ENCODE assay signal across 8 cellular contexts in the genomic region with DNA sequence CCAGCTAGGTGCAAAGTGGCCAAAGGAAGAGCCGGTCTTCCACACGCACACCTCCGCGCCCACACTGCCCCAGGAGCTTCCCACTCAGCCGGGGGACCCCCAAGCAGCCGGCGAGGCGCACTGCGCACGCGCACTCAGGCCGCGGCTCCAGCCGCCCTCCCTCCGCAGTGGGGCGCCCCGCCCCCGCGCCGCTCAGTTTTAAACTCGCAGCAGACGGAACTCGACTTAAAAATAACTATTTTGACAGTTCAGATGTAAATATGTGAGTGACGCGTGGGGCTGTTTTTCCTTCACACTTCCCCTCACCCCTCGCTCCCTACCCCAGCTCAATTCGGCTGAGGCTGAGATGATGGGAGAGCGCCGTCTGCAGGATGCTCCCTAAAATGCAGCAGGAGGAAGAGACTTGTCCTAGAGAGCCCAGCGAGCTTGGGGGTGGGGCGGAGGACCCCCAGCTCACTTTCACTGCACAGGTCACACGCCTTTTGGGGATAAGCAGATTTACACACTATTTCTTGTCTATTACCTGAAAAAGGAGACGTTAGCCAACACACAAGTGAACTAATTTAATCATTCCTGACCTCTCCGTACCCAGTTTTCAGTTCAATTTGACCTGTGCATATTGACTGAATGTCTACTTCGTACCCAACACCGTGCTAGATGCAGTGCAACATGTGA. TPM values are rescaled to one million over a fixed set of nuclear protein-coding genes. Genes with fewer than 3 reads are reported as not detected.
A peak's percentile ranks its signal among the peaks of the same experiment; 100 is the strongest.
DNase-seq lines count a peak whose midpoint lies in the region; ATAC-seq and TF ChIP-seq lines count a peak whose summit lies in the region.

No MANE protein-coding gene starts in this region.

- no peaks in the 10 kb centered on the region for H3K27me3 ChIP-seq in CD8-positive, alpha-beta memory T cell (ENCODE audit: insufficient read depth, low read length, poor library complexity, severe bottlenecking)
- H3K27me3 ChIP-seq in KMS-11 (ENCODE audit: insufficient read depth, low read depth) = no peaks in the 10 kb centered on the region; the same call in 1 of the 2 replicates
- H3K27me3 ChIP-seq in liver (ENCODE audit: control insufficient read depth in 4 of 4, insufficient read depth in 4 of 4, low read length in 3 of 4) = peaks cover 0 to 4% (median 1%) of the 10 kb centered on the region in 4 donors

- no peaks in the 10 kb centered on the region for H4K20me1 ChIP-seq in KMS-11 (ENCODE audit: insufficient read depth)

- peaks cover 9 to 13% of the 10 kb centered on the region in 2 donors for H3K27me3 Mint-ChIP-seq in CD8-positive, alpha-beta memory T cell
- H3K27me3 Mint-ChIP-seq in activated CD4-positive, alpha-beta T cell treated with anti-CD3 and anti-CD28 coated beads, Interleukin-2, amount 10 ng/mL, durations not matched to agents 7 days and 5 days = peaks cover 33% of the 10 kb centered on the region
- H3K27me3 Mint-ChIP-seq in dendritic cell treated with granulocyte-macrophage colony-stimulating factor and Interleukin-4, amounts not matched to agents 40 ng/mL and 50 ng/mL, for 4 days = peaks cover 52% of the 10 kb centered on the region

- H3K4me1 Mint-ChIP-seq in CD8-positive, alpha-beta memory T cell = peaks cover 11 to 19% (median 14%) of the 10 kb centered on the region in 3 donors
- H3K4me1 Mint-ChIP-seq in activated CD4-positive, alpha-beta T cell treated with anti-CD3 and anti-CD28 coated beads, Interleukin-2, amount 10 ng/mL, durations not matched to agents 7 days and 5 days = peaks cover 7% of the 10 kb centered on the region
- H3K4me1 Mint-ChIP-seq in dendritic cell treated with granulocyte-macrophage colony-stimulating factor and Interleukin-4, amounts not matched to agents 40 ng/mL and 50 ng/mL, for 4 days (ENCODE audit: low read depth) = peaks cover 21% of the 10 kb centered on the region

- peak overlapping the region in 6 of 8 donors; percentile 42 to 87 (median 64) for H3K27ac Mint-ChIP-seq in CD8-positive, alpha-beta memory T cell
- H3K27ac Mint-ChIP-seq in activated CD4-positive, alpha-beta T cell treated with anti-CD3 and anti-CD28 coated beads, Interleukin-2, amount 10 ng/mL, durations not matched to agents 7 days and 5 days = no peak overlapping the region
- H3K27ac Mint-ChIP-seq in dendritic cell treated with granulocyte-macrophage colony-stimulating factor and Interleukin-4, amounts not matched to agents 40 ng/mL and 50 ng/mL, for 4 days = no peak overlapping the region

- H3K9me3 ChIP-seq in CD8-positive, alpha-beta memory T cell (ENCODE audit: low read length) = no peaks in the 10 kb centered on the region
- no peaks in the 10 kb centered on the region for H3K9me3 ChIP-seq in liver (ENCODE audit: control insufficient read depth in 4 of 4, low read length in 3 of 4)

- H3K36me3 Mint-ChIP-seq in CD8-positive, alpha-beta memory T cell = no peaks in the 10 kb centered on the region
- H3K36me3 Mint-ChIP-seq in activated CD4-positive, alpha-beta T cell treated with anti-CD3 and anti-CD28 coated beads, Interleukin-2, amount 10 ng/mL, durations not matched to agents 7 days and 5 days (ENCODE audit: low read depth) = no peaks in the 10 kb centered on the region
- no peaks in the 10 kb centered on the region for H3K36me3 Mint-ChIP-seq in dendritic cell treated with granulocyte-macrophage colony-stimulating factor and Interleukin-4, amounts not matched to agents 40 ng/mL and 50 ng/mL, for 4 days (ENCODE audit: low read depth)

- peak overlapping the region; percentile 72 to 91 (median 84) for H3K4me3 Mint-ChIP-seq in CD8-positive, alpha-beta memory T cell
- peak overlapping the region; percentile 70 for H3K4me3 Mint-ChIP-seq in activated CD4-positive, alpha-beta T cell treated with anti-CD3 and anti-CD28 coated beads, Interleukin-2, amount 10 ng/mL, durations not matched to agents 7 days and 5 days
- peak overlapping the region; percentile 71 for H3K4me3 Mint-ChIP-seq in dendritic cell treated with granulocyte-macrophage colony-stimulating factor and Interleukin-4, amounts not matched to agents 40 ng/mL and 50 ng/mL, for 4 days

- no peaks in the 10 kb centered on the region for H3K9me3 Mint-ChIP-seq in CD8-positive, alpha-beta memory T cell
- H3K9me3 Mint-ChIP-seq in activated CD4-positive, alpha-beta T cell treated with anti-CD3 and anti-CD28 coated beads, Interleukin-2, amount 10 ng/mL, durations not matched to agents 7 days and 5 days = no peaks in the 10 kb centered on the region
- H3K9me3 Mint-ChIP-seq in dendritic cell treated with granulocyte-macrophage colony-stimulating factor and Interleukin-4, amounts not matched to agents 40 ng/mL and 50 ng/mL, for 4 days = no peaks in the 10 kb centered on the region

- H3K27ac ChIP-seq in CD8-positive, alpha-beta memory T cell (ENCODE audit: low read depth, low read length) = no peak overlapping the region
- H3K27ac ChIP-seq in KMS-11 = no peak overlapping the region
- no peak overlapping the region for H3K27ac ChIP-seq in liver (ENCODE audit: low read depth in 1 of 2, low read length in 2 of 2)

- H3K9ac ChIP-seq in KMS-11 (peak overlapping the region; percentile 36; the same call in 1 of the 2 replicates), liver (ENCODE audit: low read depth in 1 of 2, low read length in 2 of 2) (no peak overlapping the region)

- no peaks in the 10 kb centered on the region for H3K36me3 ChIP-seq in CD8-positive, alpha-beta memory T cell (ENCODE audit: insufficient read depth, low read length)
- no peaks in the 10 kb centered on the region for H3K36me3 ChIP-seq in KMS-11 (ENCODE audit: insufficient read depth)
- H3K36me3 ChIP-seq in liver (ENCODE audit: control insufficient read depth in 4 of 4, insufficient read depth in 3 of 4, low read depth in 1 of 4, low read length in 3 of 4) = no peaks in the 10 kb centered on the region

- peak overlapping the region; percentile 52 for H3K4me3 ChIP-seq in CD8-positive, alpha-beta memory T cell (ENCODE audit: low read length)
- H3K4me3 ChIP-seq in KMS-11 (IDR thresholded peaks at IDR 0.05; ENCODE audit: insufficient read depth, low read depth, low read length) (peak overlapping the region; percentile 90), liver (ENCODE audit: low read depth in 1 of 3, low read length in 3 of 3) (peak overlapping the region in 2 of 3 donors; percentile 21 to 47)

- TF ChIP-seq RAD21 in liver (IDR thresholded peaks at IDR 0.05) = peak; percentile 62 to 72

- POLR2A ChIA-PET in CD8-positive, alpha-beta memory T cell (lab: Charles Lee) = interaction anchor here (0.5 to 1.3 kb wide), 5 partner anchors 10 to 596 kb away, joined by 3 to 4 read pairs (median 3); no protein-coding TSS in a partner anchor
- POLR2A ChIA-PET in activated CD4-positive, alpha-beta T cell treated with anti-CD3 and anti-CD28 coated beads, Interleukin-2, amount 10 ng/mL, durations not matched to agents 7 days and 5 days (lab: Charles Lee) = no interaction called here

- 6% methylated on average over 36 of the region's 36 CpGs for WGBS in liver

- DNase-seq in CD8-positive, alpha-beta memory T cell = peak; percentile 42 to 76 (median 55)
- peak; percentile 47 for DNase-seq in activated CD4-positive, alpha-beta T cell treated with anti-CD3 and anti-CD28 coated beads, Interleukin-2, amount 10 ng/mL, durations not matched to agents 7 days and 5 days
- DNase-seq in stimulated activated CD4-positive, alpha-beta T cell treated with anti-CD3 and anti-CD28 coated beads, Interleukin-4, amount 100 ng/mL, for 24 hours = peak; percentile 54

- peak overlapping the region; percentile 75 for H3K4me2 ChIP-seq in KMS-11

- intact Hi-C loops in dendritic cell treated with granulocyte-macrophage colony-stimulating factor and Interleukin-4, amounts not matched to agents 40 ng/mL and 50 ng/mL, for 4 days (cut with micrococcal nuclease) = no loop called here

- ATAC-seq in HG02884 (IDR thresholded peaks at IDR 0.05; ENCODE audit: unreplicated experiment) (no peak), HG03460 (IDR thresholded peaks at IDR 0.05; ENCODE audit: unreplicated experiment) (no peak)

- H3K4me1 ChIP-seq in CD8-positive, alpha-beta memory T cell (ENCODE audit: insufficient read depth, low read length) = peaks cover 5% of the 10 kb centered on the region
- H3K4me1 ChIP-seq in KMS-11 (ENCODE audit: low read depth, poor library complexity, severe bottlenecking) = peaks cover 29% of the 10 kb centered on the region
- H3K4me1 ChIP-seq in liver (ENCODE audit: control insufficient read depth in 4 of 4, insufficient read depth in 4 of 4, low read length in 3 of 4) = peaks cover 0 to 9% (median 5%) of the 10 kb centered on the region in 4 donors

- H3K79me2 ChIP-seq in KMS-11 (ENCODE audit: insufficient read depth, low read depth) = no peaks in the 10 kb centered on the region

- peak overlapping the region; percentile 96 for H2AFZ ChIP-seq in KMS-11 (ENCODE audit: low read depth)

- CTCF ChIA-PET in CD8-positive, alpha-beta memory T cell (lab: Charles Lee) = interaction anchor here (0.7 to 3.6 kb wide), 16 partner anchors 10 to 146 kb away, joined by 3 to 34 read pairs (median 5); no protein-coding TSS in a partner anchor
- CTCF ChIA-PET in activated CD4-positive, alpha-beta T cell treated with anti-CD3 and anti-CD28 coated beads, Interleukin-2, amount 10 ng/mL, durations not matched to agents 7 days and 5 days (lab: Charles Lee) = interaction anchor here (0.5 to 2.6 kb wide), 14 partner anchors 10 to 512 kb away, joined by 3 to 12 read pairs (median 4); no protein-coding TSS in a partner anchor

- TF ChIP-seq CTCF in KMS-11 (conservative IDR thresholded peaks at IDR 0.05; ENCODE audit: low read depth, low read length) = peak; percentile 99
- TF ChIP-seq CTCF in liver (IDR thresholded peaks at IDR 0.05; ENCODE audit: low read depth, low read length, missing input control) = peak; percentile 38

TF ChIP-seq in liver, 16 proteins besides CTCF, POLR2A, EP300 and RAD21 (continues in another document):
- TF ChIP-seq FOXA2 (IDR thresholded peaks at IDR 0.05) = no peak
- TF ChIP-seq, protein P1, sequence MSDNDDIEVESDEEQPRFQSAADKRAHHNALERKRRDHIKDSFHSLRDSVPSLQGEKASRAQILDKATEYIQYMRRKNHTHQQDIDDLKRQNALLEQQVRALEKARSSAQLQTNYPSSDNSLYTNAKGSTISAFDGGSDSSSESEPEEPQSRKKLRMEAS (IDR thresholded peaks at IDR 0.05) = no peak
- no peak for TF ChIP-seq RXRA (IDR thresholded peaks at IDR 0.05)
- no peak for TF ChIP-seq HNF4A (conservative IDR thresholded peaks at IDR 0.05)

RNA-seq across cellular contexts. Expression of a gene that starts 8.9 kb away (rescaled TPM):
- total RNA-seq in CD8-positive, alpha-beta memory T cell = under 1 TPM in 1 of 2 experiments, not detected in 1; 0.55 TPM
- not detected for polyA plus RNA-seq in CD8-positive, alpha-beta memory T cell
- total RNA-seq in activated CD4-positive, alpha-beta T cell treated with anti-CD3 and anti-CD28 coated beads, Interleukin-2, amount 10 ng/mL, durations not matched to agents 7 days and 5 days = under 1 TPM; 0.52 to 0.64 TPM
- not detected for total RNA-seq in liver
- not detected for polyA plus RNA-seq in liver

RNA-seq across cellular contexts. Expression of a gene that starts 25.1 kb away (rescaled TPM):
- under 1 TPM in 1 of 2 experiments, not detected in 1; 0.09 TPM for total RNA-seq in CD8-positive, alpha-beta memory T cell
- polyA plus RNA-seq in CD8-positive, alpha-beta memory T cell = not detected
- total RNA-seq in activated CD4-positive, alpha-beta T cell treated with anti-CD3 and anti-CD28 coated beads, Interleukin-2, amount 10 ng/mL, durations not matched to agents 7 days and 5 days = under 1 TPM; 0.20 to 0.23 TPM
- not detected for total RNA-seq in liver
- not detected for polyA plus RNA-seq in liver

Comparison
In these comparisons a context has a peak if more than half of its experiments do, and no peak if none do; other contexts are left out.
1. H3K4me3 ChIP-seq: peak in every context shown above with its lines; median percentile 90 in KMS-11; 52 in CD8-positive, alpha-beta memory T cell; 34 in liver.
2. H3K27ac Mint-ChIP-seq: peak in CD8-positive, alpha-beta memory T cell (6 of 8); none in activated CD4-positive, alpha-beta T cell treated with anti-CD3 and anti-CD28 coated beads, Interleukin-2, amount 10 ng/mL, durations not matched to agents 7 days and 5 days (single experiment) and dendritic cell treated with granulocyte-macrophage colony-stimulating factor and Interleukin-4, amounts not matched to agents 40 ng/mL and 50 ng/mL, for 4 days (single experiment).
3. Peak in every context shown above with its lines, with median percentiles within 50 percentile points of each other: DNase-seq and H3K4me3 Mint-ChIP-seq.